8 cellular contexts compared by ENCODE assay signal in the genomic region with DNA sequence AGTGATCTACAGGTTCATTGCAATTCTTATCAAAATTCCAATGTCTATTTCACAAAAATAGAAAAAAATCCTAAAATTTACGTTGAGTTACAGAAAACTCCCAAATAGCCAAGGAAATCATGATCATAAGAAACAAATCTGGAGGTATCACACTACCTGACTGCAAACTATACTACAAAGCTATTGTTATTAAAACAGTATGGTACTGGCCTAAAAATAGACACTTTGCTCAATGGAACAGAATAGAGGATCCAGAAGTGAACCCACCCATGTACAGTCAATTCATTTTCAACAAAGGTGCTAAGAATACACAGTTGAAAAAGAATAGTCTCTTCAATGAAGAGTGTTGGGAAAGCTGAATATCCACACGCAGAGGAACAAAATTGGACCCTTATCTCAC. TPM values are rescaled to one million over a fixed set of nuclear protein-coding genes. Genes with fewer than 3 reads are reported as not detected.
"Had no signal": no experiment of that assay in that cellular context is flagged by ENCODE, and none has a peak within 500 bp of the region (broad histone marks: within the 10 kb centered on the region; RNA-seq: fewer than 3 reads in every experiment).

No MANE protein-coding gene starts in this region.

- H3K27ac ChIP-seq: HL-60 had no signal

- H3K4me2 ChIP-seq: GM23338 had no signal

- DNase-seq: H7, KG1 had no signal

- H3K4me1 ChIP-seq: HAP-1 had no signal

- H3K4me3 ChIP-seq: GM23338, HAP-1 had no signal

- H2AFZ ChIP-seq: GM23338 had no signal

- ATAC-seq: GM23338, HCT116, HepG2 had no signal

- H3K36me3 ChIP-seq: HAP-1 had no signal

- H3K27ac Mint-ChIP-seq: GM23338 had no signal

- H3K4me1 Mint-ChIP-seq: GM23338, IgD-negative memory B cell had no signal

- H3K4me3 Mint-ChIP-seq: GM23338, IgD-negative memory B cell had no signal

- FAIRE-seq: HepG2 had no signal

RNA-seq across cellular contexts. Expression of a gene that starts 30.2 kb away (rescaled TPM):
- total RNA-seq: GM23338 had no signal
- polyA plus RNA-seq: GM23338 had no signal

RNA-seq across cellular contexts. Expression of a gene that starts 30.7 kb away (rescaled TPM):
- total RNA-seq: GM23338, H7 had no signal
